Comparison of ENCODE assay signal across 11 cellular contexts in the genomic region with DNA sequence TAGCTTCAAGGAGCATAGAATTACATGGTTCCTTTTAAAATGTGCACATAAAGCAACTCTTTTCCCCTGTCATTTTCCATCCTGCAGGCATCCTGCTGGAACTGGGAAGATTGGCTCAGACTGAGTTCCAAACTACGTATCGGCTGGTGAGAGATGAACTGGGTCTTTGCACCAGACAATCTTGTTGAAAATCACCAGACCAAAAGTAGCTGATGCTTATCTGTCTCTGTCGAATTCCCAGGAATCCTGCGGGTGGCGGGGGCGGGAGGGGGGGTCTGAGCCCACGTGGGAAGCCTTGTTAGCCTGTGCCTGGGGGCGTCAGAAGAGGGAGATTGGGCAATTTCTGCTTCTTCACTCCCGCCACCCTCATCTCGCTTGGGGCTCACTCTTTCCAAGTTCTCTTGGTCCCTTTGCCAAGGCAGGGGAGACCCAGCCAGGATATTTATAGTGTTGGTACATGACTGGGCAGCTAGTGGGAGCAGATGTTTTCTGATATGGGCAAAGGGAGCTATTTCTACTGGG.
DNase-seq lines count a peak whose midpoint lies in the region; ATAC-seq, FAIRE-seq and TF ChIP-seq lines count a peak whose summit lies in the region.
"Had no signal": no experiment of that assay in that cellular context is flagged by ENCODE, and none has a peak within 500 bp of the region (broad histone marks: within the 10 kb centered on the region; RNA-seq: fewer than 3 reads in every experiment).

No MANE protein-coding gene starts in this region.

- H3K36me3 ChIP-seq in thoracic aorta: no peaks in the 10 kb centered on the region

- no peaks in the 10 kb centered on the region for H3K9me3 ChIP-seq in thoracic aorta

- in situ Hi-C loops in G401 (cut with HindIII; ENCODE audit: low sequenced_read_pairs): no loop called here

- peaks cover 15 to 65% of the 10 kb centered on the region in 2 donors for H3K4me1 ChIP-seq in thoracic aorta (ENCODE audit: control insufficient read depth in 1 of 2, low read depth in 2 of 2)

- H3K4me3 ChIP-seq in choroid plexus epithelial cell (ENCODE audit: low read depth, low read length) (no peak overlapping the region), thoracic aorta (peak overlapping the region; percentile 45)

- peak overlapping the region; percentile 62 to 84 for H3K27ac ChIP-seq in thoracic aorta

- DNase-seq in HTR-8/SVneo (ENCODE audit: insufficient read length, low spot score): peak; percentile 24
- peak; percentile 52 for DNase-seq in choroid plexus epithelial cell (ENCODE audit: low read depth)
- peak; percentile 59 for DNase-seq in left kidney (ENCODE audit: low read depth, low spot score)
- DNase-seq in thoracic aorta (ENCODE audit: low spot score): peak; percentile 73
- no peak for DNase-seq in G401 (ENCODE audit: low spot score)
- no peak for DNase-seq in DMS53 treated with DMSO at 0.1 percent for 48 hours (lab: John Stamatoyannopoulos, UW; ENCODE audit: unreplicated experiment)
- no peak for DNase-seq in NCI-H2081 (lab: John Stamatoyannopoulos, UW)
- DNase-seq: activated CD8-positive, alpha-beta T cell treated with anti-CD3 and anti-CD28 coated beads, Interleukin-2, amount 10 ng/mL, durations not matched to agents 7 days and 5 days; naive thymus-derived CD8-positive, alpha-beta T cell; NCI-H187 had no signal

- ATAC-seq in thoracic aorta (ENCODE audit: insufficient number of reproducible peaks, low FRiP score, low read depth) (peak; percentile 61), HG02610 (IDR thresholded peaks at IDR 0.05; ENCODE audit: unreplicated experiment) (no peak)
- ATAC-seq: activated CD8-positive, alpha-beta T cell treated with anti-CD3 and anti-CD28 coated beads, Interleukin-2, amount 10 ng/mL, durations not matched to agents 7 days and 5 days; naive thymus-derived CD8-positive, alpha-beta T cell had no signal

- TF ChIP-seq CTCF in choroid plexus epithelial cell (conservative IDR thresholded peaks at IDR 0.05; ENCODE audit: low read depth, low read length): no peak
- no peak for TF ChIP-seq CTCF in thoracic aorta (IDR thresholded peaks at IDR 0.05)

- H3K27me3 ChIP-seq in thoracic aorta (replicated peaks; ENCODE audit: insufficient read depth): no peaks in the 10 kb centered on the region

- no peak for FAIRE-seq in HTR-8/SVneo (lab: Jason Lieb, UNC)

Comparison
In these comparisons a context has a peak if more than half of its experiments do, and no peak if none do; other contexts are left out.
1. DNase-seq: peak in HTR-8/SVneo (single experiment), choroid plexus epithelial cell (single experiment), left kidney (single experiment) and thoracic aorta (single experiment); none in G401 (single experiment), DMS53 treated with DMSO at 0.1 percent for 48 hours (single experiment) and NCI-H2081 (0 of 2).